ENCODE assay signal across 8 cellular contexts in the genomic region with DNA sequence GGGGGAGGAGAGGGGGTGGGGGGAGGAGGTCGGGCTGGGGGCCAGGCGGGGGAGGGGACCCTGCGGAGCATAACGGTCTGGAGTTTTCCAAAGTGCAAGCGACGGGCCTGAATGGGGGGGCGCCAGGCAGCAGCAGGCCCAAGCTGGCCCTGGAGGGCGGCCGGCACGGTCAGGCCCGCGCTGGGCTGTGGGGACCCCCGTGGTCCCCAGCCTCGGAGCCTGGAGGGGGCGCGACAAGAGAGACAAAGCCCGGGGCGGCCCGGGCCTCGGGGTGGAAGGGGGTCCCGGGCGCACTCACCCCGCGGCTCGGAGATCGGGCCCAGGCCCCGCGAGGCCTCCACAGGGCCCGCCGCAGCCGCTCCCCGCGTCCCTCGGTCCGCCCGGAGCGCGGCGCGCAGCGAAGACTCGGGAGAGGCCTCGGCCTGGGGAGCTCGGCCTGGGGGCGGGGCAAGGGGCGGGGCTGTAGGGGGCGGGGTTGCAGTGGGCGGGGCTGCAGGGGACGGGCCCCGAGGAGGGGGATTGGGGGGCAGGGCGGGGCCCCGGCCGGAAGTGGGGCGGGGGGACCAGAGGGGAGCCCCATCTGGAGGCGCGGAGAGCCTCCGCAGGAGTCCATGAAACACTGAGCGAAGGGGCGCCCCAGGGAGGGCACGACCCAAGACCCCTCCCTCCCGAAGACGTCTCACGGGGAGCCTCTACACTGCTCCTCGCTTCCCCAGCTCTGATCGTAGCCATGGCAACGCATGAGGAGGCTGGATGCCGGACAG. TPM values are rescaled to one million over a fixed set of nuclear protein-coding genes. Genes with fewer than 3 reads are reported as not detected.
A peak's percentile ranks its signal among the peaks of the same experiment; 100 is the strongest.
DNase-seq lines count a peak whose midpoint lies in the region; ATAC-seq, FAIRE-seq and TF ChIP-seq lines count a peak whose summit lies in the region.

No MANE protein-coding gene starts in this region.

- H3K4me1 ChIP-seq in suprapubic skin: peaks cover 60% of the 10 kb centered on the region

- no peak for FAIRE-seq in frontal cortex (lab: Jason Lieb, UNC)

- no peak for TF ChIP-seq POLR2A in suprapubic skin (IDR thresholded peaks at IDR 0.05)

- peak overlapping the region; percentile 87 for H3K27ac ChIP-seq in suprapubic skin

- peak overlapping the region; percentile 89 for H3K4me3 ChIP-seq in suprapubic skin

- TF ChIP-seq CTCF in suprapubic skin (IDR thresholded peaks at IDR 0.05): no peak

- ATAC-seq in HG03135 (IDR thresholded peaks at IDR 0.05; ENCODE audit: unreplicated experiment): no peak

- H3K9me3 ChIP-seq in suprapubic skin: no peaks in the 10 kb centered on the region

- DNase-seq in activated CD4-positive, CD25-positive, alpha-beta regulatory T cell (lab: John Stamatoyannopoulos, UW): peak; percentile 25 to 52 (median 44)
- no peak for DNase-seq in activated CD4-positive, CD25-positive, alpha-beta regulatory T cell treated with anti-CD3 and anti-CD28 coated beads, Interleukin-2, amount 50 U/mL, for 72 hours
- DNase-seq in NOMO-1 treated with dmso at 0.1 percent for 144 hours (lab: John Stamatoyannopoulos, UW; ENCODE audit: unreplicated experiment) (peak; percentile 14), frontal cortex (ENCODE audit: low spot score in 2 of 2) (peak; percentile 94 to 96), non-pigmented ciliary epithelial cell (ENCODE audit: low read depth) (peak; percentile 18), suprapubic skin (ENCODE audit: low spot score in 2 of 2) (peak in 1 of 2 donors; percentile 82)
- DNase-seq in activated naive CD4-positive, alpha-beta T cell treated with Interleukin-2 at 50 U/mL for 16 hours: peak; percentile 19

- H3K36me3 ChIP-seq in suprapubic skin: no peaks in the 10 kb centered on the region

- H3K27me3 ChIP-seq in suprapubic skin: peaks cover 8% of the 10 kb centered on the region

- TF ChIP-seq EP300 in suprapubic skin (IDR thresholded peaks at IDR 0.05): no peak

- no CpG with 5 or more reads among the region's 67 CpGs for WGBS in suprapubic skin

RNA-seq across cellular contexts. Expression of a gene that starts 47.6 kb away (rescaled TPM):
- total RNA-seq in frontal cortex: 181 TPM
- total RNA-seq in suprapubic skin: 100 to 1,000 TPM; 116 to 182 (median 159) TPM
